ENCODE assay signal across 10 cellular contexts in genomic region chr3:114380233-114380645, GRCh38.
A peak's percentile ranks its signal among the peaks of the same experiment; 100 is the strongest.
DNase-seq lines count a peak whose midpoint lies in the region; ATAC-seq and TF ChIP-seq lines count a peak whose summit lies in the region.
"Had no signal": no experiment of that assay in that cellular context is flagged by ENCODE, and none has a peak within 500 bp of the region (broad histone marks: within the 10 kb centered on the region; RNA-seq: fewer than 3 reads in every experiment).

No MANE protein-coding gene starts in this region.

- H3K4me1 ChIP-seq in thyroid gland = peaks cover 28 to 40% of the 10 kb centered on the region in 2 donors

- no peaks in the 10 kb centered on the region for H3K27me3 ChIP-seq in thyroid gland

- peaks cover 4% of the 10 kb centered on the region for H3K4me1 Mint-ChIP-seq in T-helper 2 cell treated with Interferon-gamma antibody and Interleukin-4, amounts not matched to agents 5 μg/mL and 100 μg/mL, for 36 hours (ENCODE audit: low read depth)

- 60 to 78% methylated on average over 4 of the region's 4 CpGs for WGBS in thyroid gland, 2 donors

- H3K27ac ChIP-seq in thyroid gland = peak overlapping the region in 2 of 3 donors; percentile 54 to 60

- no peak overlapping the region for H3K27ac Mint-ChIP-seq in T-helper 2 cell treated with Interferon-gamma antibody and Interleukin-4, amounts not matched to agents 5 μg/mL and 100 μg/mL, for 36 hours

- intact Hi-C loops in thyroid gland (cut with DNase I) = no loop called here

- no peaks in the 10 kb centered on the region for H3K9me3 Mint-ChIP-seq in T-helper 2 cell treated with Interferon-gamma antibody and Interleukin-4, amounts not matched to agents 5 μg/mL and 100 μg/mL, for 36 hours

- no peak overlapping the region for H3K4me3 Mint-ChIP-seq in T-helper 2 cell treated with Interferon-gamma antibody and Interleukin-4, amounts not matched to agents 5 μg/mL and 100 μg/mL, for 36 hours

- TF ChIP-seq POLR2A in thyroid gland (IDR thresholded peaks at IDR 0.05) = no peak

- DNase-seq in M059J (ENCODE audit: low read depth) = peak; percentile 93
- peak; percentile 91 for DNase-seq in fibroblast of gingiva (ENCODE audit: low read depth)
- peak; percentile 70 for DNase-seq in middle frontal gyrus (ENCODE audit: extremely low spot score, low spot score)
- DNase-seq in thyroid gland = peak; percentile 25 to 28
- DNase-seq in RKO (ENCODE audit: low spot score) = no peak
- DNase-seq in T-helper 2 cell treated with Interferon-gamma antibody and Interleukin-4, amounts not matched to agents 5 μg/mL and 100 μg/mL, for 36 hours (ENCODE audit: low spot score) = no peak
- no peak for DNase-seq in cerebellar cortex (ENCODE audit: low spot score)
- DNase-seq: activated CD4-positive, alpha-beta T cell treated with anti-CD3 and anti-CD28 coated beads for 1 hour; NCI-H510A treated with DMSO at 0.1 percent for 48 hours had no signal

- H3K36me3 ChIP-seq in thyroid gland = peaks cover 3 to 5% of the 10 kb centered on the region in 2 donors

- no peaks in the 10 kb centered on the region for H3K27me3 Mint-ChIP-seq in T-helper 2 cell treated with Interferon-gamma antibody and Interleukin-4, amounts not matched to agents 5 μg/mL and 100 μg/mL, for 36 hours (ENCODE audit: low read depth)

- no peak for ATAC-seq in GM21528 (IDR thresholded peaks at IDR 0.05; ENCODE audit: low FRiP score, unreplicated experiment)

- TF ChIP-seq CTCF in thyroid gland (IDR thresholded peaks at IDR 0.05) = no peak

- H3K4me3 ChIP-seq in thyroid gland (replicated peaks in 1 of 3) = no peak overlapping the region

- peaks cover 2% of the 10 kb centered on the region for H3K36me3 Mint-ChIP-seq in T-helper 2 cell treated with Interferon-gamma antibody and Interleukin-4, amounts not matched to agents 5 μg/mL and 100 μg/mL, for 36 hours (ENCODE audit: low read depth)

- H3K9me3 ChIP-seq in thyroid gland = no peaks in the 10 kb centered on the region

Comparison
In these comparisons a context has a peak if more than half of its experiments do, and no peak if none do; other contexts are left out.
1. DNase-seq: peak in M059J (single experiment), fibroblast of gingiva (single experiment), middle frontal gyrus (single experiment) and thyroid gland (2 of 2); none in RKO (single experiment), T-helper 2 cell treated with Interferon-gamma antibody and Interleukin-4, amounts not matched to agents 5 μg/mL and 100 μg/mL, for 36 hours (single experiment) and cerebellar cortex (single experiment).